1 cellular context compared by ENCODE assay signal in the genomic region with DNA sequence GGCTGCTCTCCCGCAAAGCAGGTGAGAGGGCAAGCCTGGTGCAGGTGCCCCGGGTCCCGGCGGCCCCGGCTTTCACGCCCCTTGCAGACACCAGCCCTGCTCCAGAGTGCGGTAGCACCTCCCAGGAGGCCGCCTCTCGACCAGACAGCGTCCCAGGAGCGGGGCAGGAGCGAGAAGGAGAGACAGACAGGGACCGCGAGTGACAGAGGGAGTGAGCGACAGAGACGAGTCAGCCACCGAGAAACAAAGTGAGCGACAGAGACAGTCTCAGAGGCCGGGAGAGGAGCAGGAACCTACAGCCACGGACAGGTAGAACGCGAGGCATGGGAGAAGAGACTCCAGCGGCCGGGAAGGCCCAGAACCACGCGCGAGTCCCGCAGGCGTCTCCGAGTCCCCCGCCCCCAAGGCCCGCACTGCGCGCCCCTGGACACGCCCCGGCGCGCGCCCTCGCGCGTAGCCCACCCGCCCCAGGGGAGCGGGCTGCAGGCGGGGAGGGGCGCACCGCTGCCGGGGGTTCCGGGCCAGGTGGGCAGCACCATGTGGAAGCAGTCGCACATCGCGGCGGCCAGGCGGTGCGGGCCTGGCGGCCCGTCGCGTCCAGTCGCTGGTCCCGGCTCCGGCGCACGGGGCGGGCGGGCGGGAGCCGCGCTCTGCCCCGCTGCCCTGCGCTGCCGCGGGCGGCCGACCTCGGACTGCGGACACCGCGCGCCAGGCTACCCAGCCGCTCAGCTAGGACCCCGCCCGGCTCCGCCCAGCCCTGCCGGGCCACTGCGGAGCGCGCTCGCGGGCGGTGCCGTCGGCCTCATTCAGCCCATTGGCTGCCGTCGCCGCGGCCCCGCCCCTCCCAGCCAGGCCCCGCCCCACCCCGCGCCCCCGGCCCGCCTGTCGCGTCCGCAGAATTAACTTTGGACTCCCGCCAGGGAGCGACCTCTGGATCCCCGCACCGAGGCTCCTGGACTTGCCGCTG.
A peak's percentile ranks its signal among the peaks of the same experiment; 100 is the strongest.
TF ChIP-seq lines count a peak whose summit lies in the region.

AHNAK2 (minus strand) TSS at position 694 of the 967 bp plus-strand sequence; CDS start at position 557, 137 bp downstream.

TF ChIP-seq in endothelial cell of umbilical vein, 7 proteins besides CTCF, POLR2A, EP300 and RAD21:
- TF ChIP-seq POLR2AphosphoS5 (IDR thresholded peaks at IDR 0.05; ENCODE audit: insufficient read depth, low read depth, low read length) (peak; percentile 78), JUN (IDR thresholded peaks at IDR 0.05; ENCODE audit: borderline replicate concordance, insufficient read depth, insufficient read length, low read depth) (no peak), MAX (IDR thresholded peaks at IDR 0.05; ENCODE audit: insufficient read depth, insufficient read length) (no peak), GATA2 (IDR thresholded peaks at IDR 0.05; ENCODE audit: insufficient read depth, insufficient read length, low read depth, low read length) (no peak), EZH2 (IDR thresholded peaks at IDR 0.05; ENCODE audit: borderline replicate concordance, low read depth, low read length, severe bottlenecking) (no peak)
